11 cellular contexts compared by ENCODE assay signal in the genomic region with DNA sequence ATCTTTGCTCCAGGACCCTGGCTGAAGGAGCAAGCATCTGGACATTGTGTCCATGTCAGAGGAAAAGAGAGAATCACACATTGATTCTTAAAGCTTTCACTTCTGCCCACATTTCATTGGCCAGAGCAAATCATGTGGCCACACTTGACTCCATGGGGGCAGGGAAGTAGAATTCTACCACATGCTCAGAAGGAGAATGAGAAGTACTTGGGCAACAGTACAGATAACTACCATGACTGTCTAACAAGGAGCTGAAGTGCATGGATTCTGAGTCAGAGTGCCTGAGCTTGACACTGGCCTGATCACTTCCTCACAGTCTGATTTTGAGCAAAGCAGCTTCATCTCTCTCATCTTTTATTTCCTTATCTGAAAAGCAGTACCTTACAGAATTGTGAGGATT. TPM values are rescaled to one million over a fixed set of nuclear protein-coding genes. Genes with fewer than 3 reads are reported as not detected.
A peak's percentile ranks its signal among the peaks of the same experiment; 100 is the strongest.
DNase-seq lines count a peak whose midpoint lies in the region; ATAC-seq, FAIRE-seq and TF ChIP-seq lines count a peak whose summit lies in the region.
"Had no signal": no experiment of that assay in that cellular context is flagged by ENCODE, and none has a peak within 500 bp of the region (broad histone marks: within the 10 kb centered on the region; RNA-seq: fewer than 3 reads in every experiment).

No MANE protein-coding gene starts in this region.

- TF ChIP-seq CTCF in kidney (IDR thresholded peaks at IDR 0.05; ENCODE audit: borderline replicate concordance, extremely low read depth, insufficient read depth) = no peak

- no peak overlapping the region for H3K4me3 Mint-ChIP-seq in activated naive CD8-positive, alpha-beta T cell treated with anti-CD3 and anti-CD28 coated beads, Interleukin-2, amount 10 ng/mL, durations not matched to agents 7 days and 5 days
- H3K4me3 Mint-ChIP-seq in activated naive CD8-positive, alpha-beta T cell treated with anti-CD3 and anti-CD28 coated beads for 36 hours = no peak overlapping the region

- peaks cover 20% of the 10 kb centered on the region for H3K36me3 Mint-ChIP-seq in activated naive CD8-positive, alpha-beta T cell treated with anti-CD3 and anti-CD28 coated beads, Interleukin-2, amount 10 ng/mL, durations not matched to agents 7 days and 5 days
- H3K36me3 Mint-ChIP-seq in activated naive CD8-positive, alpha-beta T cell treated with anti-CD3 and anti-CD28 coated beads for 36 hours = peaks cover 20% of the 10 kb centered on the region

- peak; percentile 33 for ATAC-seq in activated naive CD8-positive, alpha-beta T cell treated with anti-CD3 and anti-CD28 coated beads, Interleukin-2, amount 10 ng/mL, durations not matched to agents 7 days and 5 days (ENCODE audit: low read depth)
- ATAC-seq in HG03095 (IDR thresholded peaks at IDR 0.05; ENCODE audit: unreplicated experiment) = no peak
- no peak for ATAC-seq in HG02571 (IDR thresholded peaks at IDR 0.05; ENCODE audit: unreplicated experiment)

- intact Hi-C loops in kidney (cut with DNase I) = no loop called here

- H3K9me3 ChIP-seq in subcutaneous abdominal adipose tissue (ENCODE audit: control insufficient read depth in 5 of 5, low read length in 5 of 5) (no peaks in the 10 kb centered on the region), kidney (ENCODE audit: control insufficient read depth in 1 of 2, low read length in 2 of 2) (no peaks in the 10 kb centered on the region)

- H3K27ac ChIP-seq in subcutaneous abdominal adipose tissue (ENCODE audit: low read depth, low read length) = peak overlapping the region; percentile 7
- no peak overlapping the region for H3K27ac ChIP-seq in kidney (ENCODE audit: low read depth in 2 of 2, low read length in 2 of 2)
- H3K27ac ChIP-seq: parathyroid adenoma had no signal

- H3K9ac ChIP-seq in subcutaneous abdominal adipose tissue (ENCODE audit: low read length in 5 of 5) (no peak overlapping the region), kidney (ENCODE audit: low read length in 2 of 2) (no peak overlapping the region)
- H3K9ac ChIP-seq: parathyroid adenoma had no signal

- H3K27me3 ChIP-seq in subcutaneous abdominal adipose tissue (ENCODE audit: control insufficient read depth in 5 of 5, insufficient read depth in 4 of 5, low read length in 5 of 5) = no peaks in the 10 kb centered on the region

- no peak for DNase-seq in activated naive CD8-positive, alpha-beta T cell treated with anti-CD3 and anti-CD28 coated beads, Interleukin-2, amount 10 ng/mL, durations not matched to agents 7 days and 5 days
- no peak for DNase-seq in activated naive CD8-positive, alpha-beta T cell treated with anti-CD3 and anti-CD28 coated beads for 36 hours
- DNase-seq in SKM-1 (lab: John Stamatoyannopoulos, UW; ENCODE audit: unreplicated experiment) = peak; percentile 80
- DNase-seq in germinal center (ENCODE audit: low spot score) = peak; percentile 14
- DNase-seq in kidney = no peak
- DNase-seq: activated gamma-delta T cell treated with Interleukin-2 at 50 U/mL for 16 hours, DND-41 had no signal

- POLR2A ChIA-PET in activated naive CD8-positive, alpha-beta T cell treated with anti-CD3 and anti-CD28 coated beads, Interleukin-2, amount 10 ng/mL, durations not matched to agents 7 days and 5 days (lab: Charles Lee) = interaction anchor here (0.6 kb wide), 1 partner anchor 28 kb away, joined by 4 read pairs; no protein-coding TSS in a partner anchor

- H3K4me1 Mint-ChIP-seq in activated naive CD8-positive, alpha-beta T cell treated with anti-CD3 and anti-CD28 coated beads, Interleukin-2, amount 10 ng/mL, durations not matched to agents 7 days and 5 days = peaks cover 2% of the 10 kb centered on the region
- no peaks in the 10 kb centered on the region for H3K4me1 Mint-ChIP-seq in activated naive CD8-positive, alpha-beta T cell treated with anti-CD3 and anti-CD28 coated beads for 36 hours

- no peaks in the 10 kb centered on the region for H3K9me3 Mint-ChIP-seq in activated naive CD8-positive, alpha-beta T cell treated with anti-CD3 and anti-CD28 coated beads, Interleukin-2, amount 10 ng/mL, durations not matched to agents 7 days and 5 days
- H3K9me3 Mint-ChIP-seq in activated naive CD8-positive, alpha-beta T cell treated with anti-CD3 and anti-CD28 coated beads for 36 hours = no peaks in the 10 kb centered on the region

- no peak for FAIRE-seq in kidney (lab: Jason Lieb, UNC)

- no peaks in the 10 kb centered on the region for H3K27me3 Mint-ChIP-seq in activated naive CD8-positive, alpha-beta T cell treated with anti-CD3 and anti-CD28 coated beads, Interleukin-2, amount 10 ng/mL, durations not matched to agents 7 days and 5 days
- H3K27me3 Mint-ChIP-seq in activated naive CD8-positive, alpha-beta T cell treated with anti-CD3 and anti-CD28 coated beads for 36 hours = no peaks in the 10 kb centered on the region

- peak overlapping the region; percentile 61 for H3K27ac Mint-ChIP-seq in activated naive CD8-positive, alpha-beta T cell treated with anti-CD3 and anti-CD28 coated beads, Interleukin-2, amount 10 ng/mL, durations not matched to agents 7 days and 5 days
- H3K27ac Mint-ChIP-seq in activated naive CD8-positive, alpha-beta T cell treated with anti-CD3 and anti-CD28 coated beads for 36 hours = no peak overlapping the region

- peaks cover 22 to 72% (median 48%) of the 10 kb centered on the region in 5 donors for H3K36me3 ChIP-seq in subcutaneous abdominal adipose tissue (ENCODE audit: control insufficient read depth in 5 of 5, insufficient read depth in 5 of 5, low read length in 5 of 5)
- peaks cover 35 to 42% of the 10 kb centered on the region in 2 donors for H3K36me3 ChIP-seq in kidney (ENCODE audit: control insufficient read depth in 1 of 2, insufficient read depth in 2 of 2, low read length in 2 of 2)

- H3K4me1 ChIP-seq in subcutaneous abdominal adipose tissue (ENCODE audit: control insufficient read depth in 5 of 5, insufficient read depth in 5 of 5, low read length in 5 of 5) (peaks cover 3 to 51% (median 27%) of the 10 kb centered on the region in 5 donors), kidney (ENCODE audit: control insufficient read depth in 1 of 2, insufficient read depth in 1 of 2, low read depth in 1 of 2, low read length in 2 of 2) (peaks cover 7 to 10% of the 10 kb centered on the region in 2 donors)

- H3K4me3 ChIP-seq in subcutaneous abdominal adipose tissue (ENCODE audit: low read depth in 1 of 5, low read length in 5 of 5) (no peak overlapping the region), kidney (ENCODE audit: low read length in 2 of 2) (no peak overlapping the region)

RNA-seq across cellular contexts. Expression of gene GHRH, which starts 38.6 kb away (rescaled TPM):
- not detected for total RNA-seq in activated naive CD8-positive, alpha-beta T cell treated with anti-CD3 and anti-CD28 coated beads, Interleukin-2, amount 10 ng/mL, durations not matched to agents 7 days and 5 days
- total RNA-seq in activated naive CD8-positive, alpha-beta T cell treated with anti-CD3 and anti-CD28 coated beads for 36 hours = not detected
- not detected for total RNA-seq in kidney
- not detected for polyA plus RNA-seq in kidney (ENCODE audit: insufficient read depth, low read depth, low replicate concordance)

RNA-seq across cellular contexts. Expression of gene MROH8, which starts 43.7 kb away (rescaled TPM):
- 1 to 10 TPM; 2.0 to 2.5 TPM for total RNA-seq in activated naive CD8-positive, alpha-beta T cell treated with anti-CD3 and anti-CD28 coated beads, Interleukin-2, amount 10 ng/mL, durations not matched to agents 7 days and 5 days
- 1 to 10 TPM; 2.2 to 3.0 TPM for total RNA-seq in activated naive CD8-positive, alpha-beta T cell treated with anti-CD3 and anti-CD28 coated beads for 36 hours
- 2.4 TPM for total RNA-seq in kidney
- 4.4 TPM for polyA plus RNA-seq in kidney (ENCODE audit: insufficient read depth, low read depth, low replicate concordance)

RNA-seq across cellular contexts. Expression of gene RPN2, which starts 43.9 kb away (rescaled TPM):
- 100 to 1,000 TPM; 126 to 135 TPM for total RNA-seq in activated naive CD8-positive, alpha-beta T cell treated with anti-CD3 and anti-CD28 coated beads, Interleukin-2, amount 10 ng/mL, durations not matched to agents 7 days and 5 days
- total RNA-seq in activated naive CD8-positive, alpha-beta T cell treated with anti-CD3 and anti-CD28 coated beads for 36 hours = 100 to 1,000 TPM; 121 to 131 TPM
- 175 TPM for total RNA-seq in kidney
- 207 TPM for polyA plus RNA-seq in kidney (ENCODE audit: insufficient read depth, low read depth, low replicate concordance)

Comparison
In these comparisons a context has a peak if more than half of its experiments do, and no peak if none do; other contexts are left out.
1. DNase-seq: peak in SKM-1 (single experiment) and germinal center (single experiment); none in activated naive CD8-positive, alpha-beta T cell treated with anti-CD3 and anti-CD28 coated beads, Interleukin-2, amount 10 ng/mL, durations not matched to agents 7 days and 5 days (single experiment), activated naive CD8-positive, alpha-beta T cell treated with anti-CD3 and anti-CD28 coated beads for 36 hours (single experiment) and kidney (single experiment).